Comparison of ENCODE assay signal across 13 cellular contexts in genomic region chr13:34816543-34816942, GRCh38.
DNase-seq lines count a peak whose midpoint lies in the region; ATAC-seq and TF ChIP-seq lines count a peak whose summit lies in the region.
"Had no signal": no experiment of that assay in that cellular context is flagged by ENCODE, and none has a peak within 500 bp of the region (broad histone marks: within the 10 kb centered on the region; RNA-seq: fewer than 3 reads in every experiment).

No MANE protein-coding gene starts in this region.

- H3K4me1 Mint-ChIP-seq in activated naive CD8-positive, alpha-beta T cell treated with anti-CD3 and anti-CD28 coated beads for 36 hours: no peaks in the 10 kb centered on the region
- H3K4me1 Mint-ChIP-seq: memory B cell had no signal

- no peaks in the 10 kb centered on the region for H3K36me3 Mint-ChIP-seq in activated naive CD8-positive, alpha-beta T cell treated with anti-CD3 and anti-CD28 coated beads for 36 hours
- H3K36me3 Mint-ChIP-seq: memory B cell had no signal

- H3K4me1 ChIP-seq in hepatocyte (ENCODE audit: insufficient read depth): peaks cover 12% of the 10 kb centered on the region
- H3K4me1 ChIP-seq: BE2C, upper lobe of left lung had no signal

- peak overlapping the region; percentile 30 for H3K4me2 ChIP-seq in hepatocyte

- peaks cover 8% of the 10 kb centered on the region for H3K27me3 Mint-ChIP-seq in activated naive CD8-positive, alpha-beta T cell treated with anti-CD3 and anti-CD28 coated beads for 36 hours
- H3K27me3 Mint-ChIP-seq: activated CD8-positive, alpha-beta T cell treated with anti-CD3 and anti-CD28 coated beads for 36 hours; memory B cell had no signal

- H3K79me2 ChIP-seq in hepatocyte: no peaks in the 10 kb centered on the region

- H3K9me3 Mint-ChIP-seq in activated naive CD8-positive, alpha-beta T cell treated with anti-CD3 and anti-CD28 coated beads for 36 hours: peaks cover 11% of the 10 kb centered on the region

- no peaks in the 10 kb centered on the region for H3K27me3 ChIP-seq in hepatocyte
- H3K27me3 ChIP-seq: BE2C, upper lobe of left lung had no signal

- H4K20me1 ChIP-seq in hepatocyte (ENCODE audit: insufficient read depth, poor library complexity, severe bottlenecking): no peaks in the 10 kb centered on the region

- ATAC-seq in sciatic nerve (peak; percentile 89), GM18519 (IDR thresholded peaks at IDR 0.05; ENCODE audit: low FRiP score, unreplicated experiment) (no peak)
- ATAC-seq: activated CD8-positive, alpha-beta T cell treated with anti-CD3 and anti-CD28 coated beads for 36 hours had no signal

- in situ Hi-C loops in astrocyte of the spinal cord (cut with HindIII; ENCODE audit: low sequenced_read_pairs): no loop called here

- H3K9me3 ChIP-seq in hepatocyte (ENCODE audit: low read depth): no peaks in the 10 kb centered on the region
- H3K9me3 ChIP-seq: BE2C had no signal

- H3K4me3 ChIP-seq in astrocyte of the spinal cord (ENCODE audit: low read depth, low read length) (no peak overlapping the region), hepatocyte (no peak overlapping the region)
- H3K4me3 ChIP-seq: upper lobe of left lung had no signal

- H3K27ac Mint-ChIP-seq in activated naive CD8-positive, alpha-beta T cell treated with anti-CD3 and anti-CD28 coated beads for 36 hours: no peak overlapping the region
- H3K27ac Mint-ChIP-seq: activated CD8-positive, alpha-beta T cell treated with anti-CD3 and anti-CD28 coated beads for 36 hours; activated T-helper 2 cell treated with anti-CD3 and anti-CD28 coated beads, Interferon-gamma antibody, Interleukin-2, Interleukin-4, amounts not matched to agents 10 μg/mL and 5 μg/mL and 100 μg/mL, durations not matched to agents 14 hours and 24 hours and 36 hours; memory B cell had no signal

- DNase-seq in EH (ENCODE audit: low read depth) (peak; percentile 66), astrocyte of the spinal cord (ENCODE audit: low read depth, low spot score) (peak; percentile 26), hepatocyte (ENCODE audit: low spot score) (peak; percentile 36), sciatic nerve (ENCODE audit: low spot score) (no peak), COR-L47 (lab: John Stamatoyannopoulos, UW) (no peak), GM19238 (ENCODE audit: insufficient read length, low spot score) (no peak)
- no peak for DNase-seq in activated naive CD8-positive, alpha-beta T cell treated with anti-CD3 and anti-CD28 coated beads for 36 hours
- DNase-seq: activated CD8-positive, alpha-beta T cell treated with anti-CD3 and anti-CD28 coated beads for 36 hours; BE2C; upper lobe of left lung had no signal

- H3K9me2 ChIP-seq in hepatocyte (replicated peaks; ENCODE audit: insufficient read depth): no peaks in the 10 kb centered on the region

- no peak overlapping the region for H2AFZ ChIP-seq in hepatocyte

- no peak for TF ChIP-seq CTCF in astrocyte of the spinal cord (IDR thresholded peaks at IDR 0.05; ENCODE audit: low read depth, low read length)
- TF ChIP-seq CTCF in hepatocyte (IDR thresholded peaks at IDR 0.05; ENCODE audit: poor library complexity): no peak

- no peak overlapping the region for H3K4me3 Mint-ChIP-seq in activated naive CD8-positive, alpha-beta T cell treated with anti-CD3 and anti-CD28 coated beads for 36 hours
- H3K4me3 Mint-ChIP-seq: activated CD8-positive, alpha-beta T cell treated with anti-CD3 and anti-CD28 coated beads for 36 hours; memory B cell had no signal

- no peaks in the 10 kb centered on the region for H3K36me3 ChIP-seq in hepatocyte (replicated peaks; ENCODE audit: insufficient read depth, low read depth)
- H3K36me3 ChIP-seq: BE2C, upper lobe of left lung had no signal

- peak overlapping the region; percentile 54 for H3K27ac ChIP-seq in hepatocyte
- H3K27ac ChIP-seq: upper lobe of left lung had no signal

- WGBS in hepatocyte (ENCODE audit: low lambda C conversion rate, missing lambda C conversion rate): 53% methylated on average over 2 of the region's 2 CpGs

- intact Hi-C loops in sciatic nerve (cut with DNase I): no loop called here

Comparison
In these comparisons a context has a peak if more than half of its experiments do, and no peak if none do; other contexts are left out.
1. DNase-seq: peak in EH (single experiment), astrocyte of the spinal cord (single experiment) and hepatocyte (single experiment); none in sciatic nerve (single experiment), COR-L47 (single experiment), GM19238 (single experiment) and activated naive CD8-positive, alpha-beta T cell treated with anti-CD3 and anti-CD28 coated beads for 36 hours (single experiment).